7 cellular contexts compared by ENCODE assay signal in the genomic region with DNA sequence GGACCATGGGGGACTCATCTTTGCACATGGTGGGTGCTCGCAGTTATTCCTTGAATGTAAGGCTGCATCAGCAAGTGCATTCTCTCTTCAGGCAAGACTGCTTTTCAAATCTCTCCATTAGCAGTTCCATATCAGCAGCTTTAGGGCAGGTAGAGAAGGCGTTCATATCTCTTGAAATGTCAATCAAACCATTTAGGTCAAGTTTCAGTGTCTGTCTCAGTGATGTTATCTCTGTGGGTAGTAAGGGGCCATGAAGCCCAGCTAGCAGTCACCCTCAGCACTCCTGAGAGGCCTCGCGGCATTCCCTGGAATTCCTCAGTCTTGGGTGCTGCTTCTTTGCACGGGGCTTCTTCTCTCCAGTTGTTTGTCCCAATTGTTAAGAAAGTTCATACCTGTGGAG.
"Had no signal": no experiment of that assay in that cellular context is flagged by ENCODE, and none has a peak within 500 bp of the region (broad histone marks: within the 10 kb centered on the region; RNA-seq: fewer than 3 reads in every experiment).

No MANE protein-coding gene starts in this region.

- H3K9me3 Mint-ChIP-seq: IgD-negative memory B cell had no signal

- H3K9ac ChIP-seq: KMS-11 had no signal

- H3K4me2 ChIP-seq: KMS-11 had no signal

- DNase-seq: IMR-90, KBM-7, KG1 had no signal

- H3K27ac ChIP-seq: HL-60, KMS-11 had no signal

- FAIRE-seq: HepG2 had no signal

- H3K27ac Mint-ChIP-seq: IgD-negative memory B cell had no signal

- H3K27me3 Mint-ChIP-seq: IgD-negative memory B cell had no signal
